Comparison of ENCODE assay signal across 38 cellular contexts in the genomic region with DNA sequence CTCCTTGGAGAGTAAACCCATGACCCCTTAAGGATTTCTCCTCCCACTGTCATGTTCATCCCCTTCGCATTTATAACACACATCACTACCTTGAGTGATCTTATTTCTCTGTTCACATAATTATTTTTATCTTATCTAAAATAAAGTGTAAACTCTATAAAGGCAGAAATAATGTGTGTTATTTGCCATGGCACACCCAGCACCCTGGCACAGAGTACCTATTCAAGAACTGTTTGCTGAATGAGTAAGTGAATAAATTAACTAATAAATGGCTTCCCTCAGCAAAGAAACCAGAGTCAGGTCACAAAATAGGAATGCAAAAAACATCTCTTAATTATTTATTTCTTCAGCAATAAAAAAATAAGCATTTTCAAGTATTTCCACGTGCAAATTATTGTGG.
"Had no signal": no experiment of that assay in that cellular context is flagged by ENCODE, and none has a peak within 500 bp of the region (broad histone marks: within the 10 kb centered on the region; RNA-seq: fewer than 3 reads in every experiment).

No MANE protein-coding gene starts in this region.

- DNase-seq: activated effector memory CD4-positive, alpha-beta T cell treated with anti-CD3 and anti-CD28 coated beads, Interleukin-2, amount 50 U/mL, for 16 hours; activated effector memory CD4-positive, alpha-beta T cell treated with Interleukin-2 at 50 U/mL for 16 hours; activated gamma-delta T cell; activated gamma-delta T cell treated with Interleukin-2 at 50 U/mL for 16 hours; activated naive CD4-positive, alpha-beta T cell; activated naive CD4-positive, alpha-beta T cell treated with anti-CD3 and anti-CD28 coated beads for 36 hours; activated naive CD4-positive, alpha-beta T cell treated with anti-CD3 and anti-CD28 coated beads, Interleukin-2, amount 10 ng/mL, durations not matched to agents 7 days and 5 days; activated naive CD4-positive, alpha-beta T cell treated with anti-CD3 and anti-CD28 coated beads, Interleukin-2, amount 50 U/mL, for 16 hours; activated naive CD4-positive, alpha-beta T cell treated with Interleukin-2 at 50 U/mL for 16 hours; activated naive CD8-positive, alpha-beta T cell treated with anti-CD3 and anti-CD28 coated beads for 36 hours; activated naive CD8-positive, alpha-beta T cell treated with anti-CD3 and anti-CD28 coated beads, Interleukin-2, amount 10 ng/mL, durations not matched to agents 7 days and 5 days; activated naive CD8-positive, alpha-beta T cell treated with anti-CD3 and anti-CD28 coated beads, Interleukin-2, amount 50 U/mL, for 24 hours; activated T-cell treated with anti-CD3 and anti-CD28 coated beads, Interleukin-2, amount 50 U/mL, for 1 hour; activated T-cell treated with anti-CD3 and anti-CD28 coated beads, Interleukin-2, amount 50 U/mL, for 24 hours; activated T-cell treated with anti-CD3 and anti-CD28 coated beads, Interleukin-2, amount 50 U/mL, for 4 hours; activated T-cell treated with anti-CD3 and anti-CD28 coated beads, Interleukin-2, amount 50 U/mL, for 48 hours; activated T-cell treated with anti-CD3 and anti-CD28 coated beads, Interleukin-2, amount 50 U/mL, for 72 hours; adrenal gland; amniotic stem cell; amygdala; anterior cingulate cortex; aorta; body of pancreas; brain microvascular endothelial cell; caudate nucleus; central memory CD4-positive, alpha-beta T cell; cerebellar nuclear complex had no signal

- H3K27me3 Mint-ChIP-seq: activated naive CD4-positive, alpha-beta T cell treated with anti-CD3 and anti-CD28 coated beads, Interleukin-2, amount 10 ng/mL, durations not matched to agents 7 days and 5 days; activated naive CD8-positive, alpha-beta T cell treated with anti-CD3 and anti-CD28 coated beads for 36 hours; activated naive CD8-positive, alpha-beta T cell treated with anti-CD3 and anti-CD28 coated beads, Interleukin-2, amount 10 ng/mL, durations not matched to agents 7 days and 5 days; activated T-cell treated with anti-CD3 and anti-CD28 coated beads, Interleukin-2, amount 50 U/mL, for 24 hours; activated T-helper 17 cell treated with anti-CD3 and anti-CD28 coated beads, Interleukin-2, amount 50 U/mL, for 72 hours; brain; central memory CD8-positive, alpha-beta T cell had no signal

- H3K4me1 ChIP-seq: adrenal gland, ascending aorta, body of pancreas, breast epithelium had no signal

- H3K27ac ChIP-seq: adrenal gland, ascending aorta, body of pancreas, brain microvascular endothelial cell, breast epithelium, cardiac muscle cell had no signal

- H3K36me3 ChIP-seq: adrenal gland, ascending aorta, brain microvascular endothelial cell, breast epithelium, cardiac muscle cell had no signal

- ATAC-seq: activated naive CD4-positive, alpha-beta T cell treated with anti-CD3 and anti-CD28 coated beads, Interleukin-2, amount 50 U/mL, for 72 hours; activated naive CD8-positive, alpha-beta T cell treated with anti-CD3 and anti-CD28 coated beads, Interleukin-2, amount 50 U/mL, for 24 hours; activated T-cell treated with anti-CD3 and anti-CD28 coated beads, Interleukin-2, amount 50 U/mL, for 4 hours; activated T-cell treated with anti-CD3 and anti-CD28 coated beads, Interleukin-2, amount 50 U/mL, for 72 hours; activated T-helper 17 cell treated with anti-CD3 and anti-CD28 coated beads, Interleukin-2, amount 50 U/mL, for 72 hours; body of pancreas had no signal

- H3K4me3 Mint-ChIP-seq: activated naive CD4-positive, alpha-beta T cell treated with anti-CD3 and anti-CD28 coated beads for 36 hours; activated naive CD4-positive, alpha-beta T cell treated with anti-CD3 and anti-CD28 coated beads, Interleukin-2, amount 10 ng/mL, durations not matched to agents 7 days and 5 days; activated naive CD4-positive, alpha-beta T cell treated with anti-CD3 and anti-CD28 coated beads, Interleukin-2, amount 50 U/mL, for 24 hours; activated naive CD8-positive, alpha-beta T cell; activated naive CD8-positive, alpha-beta T cell treated with anti-CD3 and anti-CD28 coated beads for 36 hours; activated naive CD8-positive, alpha-beta T cell treated with anti-CD3 and anti-CD28 coated beads, Interleukin-2, amount 10 ng/mL, durations not matched to agents 7 days and 5 days; activated naive CD8-positive, alpha-beta T cell treated with anti-CD3 and anti-CD28 coated beads, Interleukin-2, amount 50 U/mL, for 24 hours; activated T-cell treated with anti-CD3 and anti-CD28 coated beads, Interleukin-2, amount 50 U/mL, for 24 hours; activated T-cell treated with anti-CD3 and anti-CD28 coated beads, Interleukin-2, amount 50 U/mL, for 4 hours; activated T-cell treated with anti-CD3 and anti-CD28 coated beads, Interleukin-2, amount 50 U/mL, for 72 hours; activated T-helper 1 cell treated with anti-CD3 and anti-CD28 coated beads, Interleukin-12 subunit alpha, Interleukin-12 subunit beta, Interleukin-2, Interleukin-4 antibody, amounts not matched to agents 30 ng/mL and 10 ng/mL and 1 ng/mL, durations not matched to agents 14 hours and 24 hours and 36 hours; activated T-helper 17 cell treated with anti-CD3 and anti-CD28 coated beads, Interleukin-2, amount 50 U/mL, for 72 hours; brain; central memory CD8-positive, alpha-beta T cell had no signal

- H3K4me3 ChIP-seq: adrenal gland, ascending aorta, body of pancreas, breast epithelium, cardiac muscle cell had no signal

- H3K27ac Mint-ChIP-seq: activated naive CD4-positive, alpha-beta T cell treated with anti-CD3 and anti-CD28 coated beads for 36 hours; activated naive CD4-positive, alpha-beta T cell treated with anti-CD3 and anti-CD28 coated beads, Interleukin-2, amount 10 ng/mL, durations not matched to agents 7 days and 5 days; activated naive CD4-positive, alpha-beta T cell treated with anti-CD3 and anti-CD28 coated beads, Interleukin-2, amount 50 U/mL, for 24 hours; activated naive CD4-positive, alpha-beta T cell treated with anti-CD3 and anti-CD28 coated beads, Interleukin-2, amount 50 U/mL, for 72 hours; activated naive CD8-positive, alpha-beta T cell; activated naive CD8-positive, alpha-beta T cell treated with anti-CD3 and anti-CD28 coated beads for 36 hours; activated naive CD8-positive, alpha-beta T cell treated with anti-CD3 and anti-CD28 coated beads, Interleukin-2, amount 10 ng/mL, durations not matched to agents 7 days and 5 days; activated naive CD8-positive, alpha-beta T cell treated with anti-CD3 and anti-CD28 coated beads, Interleukin-2, amount 50 U/mL, for 24 hours; activated T-cell treated with anti-CD3 and anti-CD28 coated beads, Interleukin-2, amount 50 U/mL, for 24 hours; activated T-cell treated with anti-CD3 and anti-CD28 coated beads, Interleukin-2, amount 50 U/mL, for 72 hours; activated T-helper 1 cell treated with anti-CD3 and anti-CD28 coated beads, Interleukin-12 subunit alpha, Interleukin-12 subunit beta, Interleukin-2, Interleukin-4 antibody, amounts not matched to agents 30 ng/mL and 10 ng/mL and 1 ng/mL, durations not matched to agents 14 hours and 24 hours and 36 hours; activated T-helper 17 cell treated with anti-CD3 and anti-CD28 coated beads, Interleukin-2, amount 50 U/mL, for 72 hours; activated T-helper 2 cell treated with anti-CD3 and anti-CD28 coated beads, Interferon-gamma antibody, Interleukin-2, Interleukin-4, amounts not matched to agents 10 μg/mL and 5 μg/mL and 100 μg/mL, durations not matched to agents 14 hours and 24 hours and 36 hours; brain had no signal

- H3K27me3 ChIP-seq: adrenal gland, ascending aorta, body of pancreas, brain microvascular endothelial cell, breast epithelium, cardiac muscle cell had no signal

- H3K4me1 Mint-ChIP-seq: activated naive CD4-positive, alpha-beta T cell treated with anti-CD3 and anti-CD28 coated beads, Interleukin-2, amount 10 ng/mL, durations not matched to agents 7 days and 5 days; activated naive CD4-positive, alpha-beta T cell treated with anti-CD3 and anti-CD28 coated beads, Interleukin-2, amount 50 U/mL, for 24 hours; activated naive CD8-positive, alpha-beta T cell treated with anti-CD3 and anti-CD28 coated beads for 36 hours; activated naive CD8-positive, alpha-beta T cell treated with anti-CD3 and anti-CD28 coated beads, Interleukin-2, amount 10 ng/mL, durations not matched to agents 7 days and 5 days; activated naive CD8-positive, alpha-beta T cell treated with anti-CD3 and anti-CD28 coated beads, Interleukin-2, amount 50 U/mL, for 24 hours; activated T-helper 17 cell treated with anti-CD3 and anti-CD28 coated beads, Interleukin-2, amount 50 U/mL, for 72 hours; brain; central memory CD8-positive, alpha-beta T cell had no signal

- H3K9me3 ChIP-seq: adrenal gland, ascending aorta, body of pancreas, breast epithelium had no signal

- H3K36me3 Mint-ChIP-seq: activated naive CD4-positive, alpha-beta T cell treated with anti-CD3 and anti-CD28 coated beads, Interleukin-2, amount 10 ng/mL, durations not matched to agents 7 days and 5 days; activated naive CD4-positive, alpha-beta T cell treated with anti-CD3 and anti-CD28 coated beads, Interleukin-2, amount 50 U/mL, for 24 hours; activated naive CD4-positive, alpha-beta T cell treated with anti-CD3 and anti-CD28 coated beads, Interleukin-2, amount 50 U/mL, for 72 hours; activated naive CD8-positive, alpha-beta T cell; activated naive CD8-positive, alpha-beta T cell treated with anti-CD3 and anti-CD28 coated beads for 36 hours; activated naive CD8-positive, alpha-beta T cell treated with anti-CD3 and anti-CD28 coated beads, Interleukin-2, amount 10 ng/mL, durations not matched to agents 7 days and 5 days; brain had no signal

- H3K9me3 Mint-ChIP-seq: activated naive CD4-positive, alpha-beta T cell treated with anti-CD3 and anti-CD28 coated beads for 36 hours; activated naive CD4-positive, alpha-beta T cell treated with anti-CD3 and anti-CD28 coated beads, Interleukin-2, amount 10 ng/mL, durations not matched to agents 7 days and 5 days; activated naive CD4-positive, alpha-beta T cell treated with anti-CD3 and anti-CD28 coated beads, Interleukin-2, amount 50 U/mL, for 24 hours; activated naive CD8-positive, alpha-beta T cell treated with anti-CD3 and anti-CD28 coated beads for 36 hours; activated naive CD8-positive, alpha-beta T cell treated with anti-CD3 and anti-CD28 coated beads, Interleukin-2, amount 10 ng/mL, durations not matched to agents 7 days and 5 days; activated naive CD8-positive, alpha-beta T cell treated with anti-CD3 and anti-CD28 coated beads, Interleukin-2, amount 50 U/mL, for 24 hours; activated T-cell treated with anti-CD3 and anti-CD28 coated beads, Interleukin-2, amount 50 U/mL, for 24 hours; activated T-cell treated with anti-CD3 and anti-CD28 coated beads, Interleukin-2, amount 50 U/mL, for 4 hours; activated T-cell treated with anti-CD3 and anti-CD28 coated beads, Interleukin-2, amount 50 U/mL, for 72 hours; activated T-helper 1 cell treated with anti-CD3 and anti-CD28 coated beads, Interleukin-12 subunit alpha, Interleukin-12 subunit beta, Interleukin-2, Interleukin-4 antibody, amounts not matched to agents 30 ng/mL and 10 ng/mL and 1 ng/mL, durations not matched to agents 14 hours and 24 hours and 36 hours; activated T-helper 17 cell treated with anti-CD3 and anti-CD28 coated beads, Interleukin-2, amount 50 U/mL, for 72 hours; activated T-helper 2 cell treated with anti-CD3 and anti-CD28 coated beads, Interferon-gamma antibody, Interleukin-2, Interleukin-4, amounts not matched to agents 10 μg/mL and 5 μg/mL and 100 μg/mL, durations not matched to agents 14 hours and 24 hours and 36 hours; brain; central memory CD8-positive, alpha-beta T cell had no signal
